ENCODE assay signal across 20 cellular contexts in genomic region chr4:152128356-152128755, GRCh38.
DNase-seq lines count a peak whose midpoint lies in the region; ATAC-seq and TF ChIP-seq lines count a peak whose summit lies in the region.
"Had no signal": no experiment of that assay in that cellular context is flagged by ENCODE, and none has a peak within 500 bp of the region (broad histone marks: within the 10 kb centered on the region; RNA-seq: fewer than 3 reads in every experiment).

No MANE protein-coding gene starts in this region.

- H3K56ac ChIP-seq in mesendoderm (ENCODE audit: low read length), result no peak overlapping the region

- H2AFZ ChIP-seq in DND-41 (ENCODE audit: low read depth, low read length), result no peak overlapping the region

- no peak overlapping the region for H3K27ac ChIP-seq in CD8-positive, alpha-beta T cell (ENCODE audit: low read depth, low read length)
- H3K27ac ChIP-seq in DND-41 (ENCODE audit: low read length) (peak overlapping the region; percentile 40; the same call in 1 of the 2 replicates), mesendoderm (ENCODE audit: low read depth, low read length) (no peak overlapping the region)
- H3K27ac ChIP-seq: BLaER1 had no signal

- H3K18ac ChIP-seq in mesendoderm (ENCODE audit: low read length), result no peak overlapping the region

- POLR2A ChIA-PET in CD8-positive, alpha-beta T cell (lab: Charles Lee), result no interaction called here

- no peak overlapping the region for H2AK5ac ChIP-seq in mesendoderm (ENCODE audit: low read length)

- peaks cover 27% of the 10 kb centered on the region for H3K9me3 Mint-ChIP-seq in CD8-positive, alpha-beta T cell

- no peaks in the 10 kb centered on the region for H3K4me1 ChIP-seq in CD8-positive, alpha-beta T cell (ENCODE audit: insufficient read depth, low read length)
- peaks cover 25% of the 10 kb centered on the region for H3K4me1 ChIP-seq in DND-41 (ENCODE audit: insufficient read depth, low read length)
- H3K4me1 ChIP-seq in mesendoderm (ENCODE audit: control insufficient read depth, low read depth, low read length), result no peaks in the 10 kb centered on the region
- H3K4me1 ChIP-seq: BE2C, Caco-2 had no signal

- no peak overlapping the region for H2BK5ac ChIP-seq in mesendoderm (ENCODE audit: low read length)

- no peak overlapping the region for H2BK120ac ChIP-seq in mesendoderm (ENCODE audit: low read depth, low read length)

- H4K20me1 ChIP-seq in DND-41 (ENCODE audit: insufficient read depth, low read length), result no peaks in the 10 kb centered on the region
- H4K20me1 ChIP-seq: BLaER1 had no signal

- H3K23ac ChIP-seq in mesendoderm (ENCODE audit: low read length), result no peak overlapping the region

- H3K9ac ChIP-seq in DND-41 (ENCODE audit: low read depth, low read length) (no peak overlapping the region), mesendoderm (ENCODE audit: low read length) (no peak overlapping the region)
- H3K9ac ChIP-seq: BLaER1 had no signal

- H4K5ac ChIP-seq in mesendoderm (ENCODE audit: low read length), result no peak overlapping the region

- H3K9me3 ChIP-seq in CD8-positive, alpha-beta T cell (ENCODE audit: low read length), result no peaks in the 10 kb centered on the region
- peaks cover 2% of the 10 kb centered on the region for H3K9me3 ChIP-seq in DND-41 (ENCODE audit: insufficient read depth, low read length, severe bottlenecking)
- H3K9me3 ChIP-seq: BE2C, Caco-2 had no signal

- peak overlapping the region; percentile 62 for H3K27ac Mint-ChIP-seq in CD8-positive, alpha-beta T cell
- H3K27ac Mint-ChIP-seq: CD14-positive monocyte had no signal

- H3K4me2 ChIP-seq in DND-41 (ENCODE audit: insufficient read depth, low read length), result no peak overlapping the region
- H3K4me2 ChIP-seq in mesendoderm (ENCODE audit: low read length), result no peak overlapping the region
- H3K4me2 ChIP-seq: BLaER1 had no signal

- DNase-seq in CD8-positive, alpha-beta T cell, result no peak
- no peak for DNase-seq in DND-41
- DNase-seq in mesendoderm, result peak; percentile 6
- DNase-seq in SKM-1 (lab: John Stamatoyannopoulos, UW; ENCODE audit: unreplicated experiment), result no peak
- DNase-seq in NCI-H526 (lab: John Stamatoyannopoulos, UW), result no peak
- DNase-seq: 8988T; ACHN; BE2C; C1 segment of cervical spinal cord; Caco-2; Calu3; CD4-positive, alpha-beta memory T cell; CD4-positive, CD25-positive, alpha-beta regulatory T cell; DMS79 treated with DMSO at 0.1 percent for 48 hours; EL; GDM1 had no signal

- WGBS in mesendoderm (ENCODE audit: extremely low coverage, insufficient coverage, low lambda C conversion rate), result no CpG with 5 or more reads among the region's 1 CpG

- H3K4ac ChIP-seq in mesendoderm (ENCODE audit: low read depth, low read length), result no peak overlapping the region

- peaks cover 3% of the 10 kb centered on the region for H3K36me3 Mint-ChIP-seq in CD8-positive, alpha-beta T cell
- H3K36me3 Mint-ChIP-seq: CD14-positive monocyte had no signal

- no peaks in the 10 kb centered on the region for H3K27me3 Mint-ChIP-seq in CD8-positive, alpha-beta T cell (ENCODE audit: low read depth)
- H3K27me3 Mint-ChIP-seq: CD4-positive, alpha-beta memory T cell had no signal

- no peak overlapping the region for H3K4me3 Mint-ChIP-seq in CD8-positive, alpha-beta T cell
- H3K4me3 Mint-ChIP-seq: CD14-positive monocyte had no signal

- no peak for TF ChIP-seq CTCF in CD8-positive, alpha-beta T cell (IDR thresholded peaks at IDR 0.05)
- no peak for TF ChIP-seq CTCF in DND-41 (IDR thresholded peaks at IDR 0.05; ENCODE audit: borderline replicate concordance, extremely low read depth, low read length, poor library complexity, severe bottlenecking)

- no peak overlapping the region for H3K4me3 ChIP-seq in CD8-positive, alpha-beta T cell (ENCODE audit: low read depth, low read length)
- H3K4me3 ChIP-seq in DND-41 (ENCODE audit: low read depth in 1 of 2, low read length in 2 of 2) (no peak overlapping the region), mesendoderm (ENCODE audit: low read length) (no peak overlapping the region)
- H3K4me3 ChIP-seq: BLaER1, GM12878 had no signal

- no peaks in the 10 kb centered on the region for H3K27me3 ChIP-seq in CD8-positive, alpha-beta T cell (ENCODE audit: insufficient read depth, low read length)
- H3K27me3 ChIP-seq in DND-41 (ENCODE audit: insufficient read depth, low read length, poor library complexity) (no peaks in the 10 kb centered on the region), mesendoderm (ENCODE audit: insufficient read depth, low read length, poor library complexity) (no peaks in the 10 kb centered on the region)
- H3K27me3 ChIP-seq: BE2C, BLaER1 had no signal

- CTCF ChIA-PET in CD8-positive, alpha-beta T cell (lab: Charles Lee), result no interaction called here

- H4K8ac ChIP-seq in mesendoderm (ENCODE audit: low read depth, low read length), result no peak overlapping the region

- intact Hi-C loops in CD8-positive, alpha-beta T cell (cut with DNase I, micrococcal nuclease), result no loop called here

- peaks cover 24% of the 10 kb centered on the region for H3K4me1 Mint-ChIP-seq in CD8-positive, alpha-beta T cell (ENCODE audit: low read depth)
- H3K4me1 Mint-ChIP-seq: CD14-positive monocyte had no signal

- no peak for ATAC-seq in CD8-positive, alpha-beta T cell
- ATAC-seq in DND-41 (ENCODE audit: insufficient read depth, low read depth) (no peak), HG03280 (IDR thresholded peaks at IDR 0.05; ENCODE audit: unreplicated experiment) (no peak)
- ATAC-seq: GM12878 had no signal

- H2BK15ac ChIP-seq in mesendoderm (replicated peaks; ENCODE audit: low read depth), result no peak overlapping the region

- H3K36me3 ChIP-seq in CD8-positive, alpha-beta T cell (ENCODE audit: insufficient read depth, low read length), result no peaks in the 10 kb centered on the region
- H3K36me3 ChIP-seq in DND-41 (ENCODE audit: insufficient read depth, low read length), result no peaks in the 10 kb centered on the region
- H3K36me3 ChIP-seq in mesendoderm (ENCODE audit: control insufficient read depth, insufficient read depth, low read length), result no peaks in the 10 kb centered on the region
- H3K36me3 ChIP-seq: BE2C, BLaER1 had no signal

- H3K79me1 ChIP-seq in mesendoderm (ENCODE audit: low read length), result no peaks in the 10 kb centered on the region

- H3K79me2 ChIP-seq in DND-41 (ENCODE audit: insufficient read depth, low read length) (no peaks in the 10 kb centered on the region), mesendoderm (ENCODE audit: control insufficient read depth, insufficient read depth, low read length) (no peaks in the 10 kb centered on the region)
